16 cellular contexts compared by ENCODE assay signal in genomic region chr6:167168296-167168695, GRCh38. TPM values are rescaled to one million over a fixed set of nuclear protein-coding genes. Genes with fewer than 3 reads are reported as not detected.
"Had no signal": no experiment of that assay in that cellular context is flagged by ENCODE, and none has a peak within 500 bp of the region (broad histone marks: within the 10 kb centered on the region; RNA-seq: fewer than 3 reads in every experiment).

No MANE protein-coding gene starts in this region.

RNA-seq across cellular contexts. Expression of gene GPR31, which starts 10.5 kb away (rescaled TPM):
- total RNA-seq: naive thymus-derived CD4-positive, alpha-beta T cell; occipital lobe; osteoblast; progenitor cell of endocrine pancreas; psoas muscle; renal cortical epithelial cell; right cardiac atrium; right lobe of liver; smooth muscle cell; suprapubic skin; transverse colon; upper lobe of right lung; urinary bladder; vagina had no signal
- polyA plus RNA-seq: naive thymus-derived CD4-positive, alpha-beta T cell; neural cell; ovary; psoas muscle; right cardiac atrium; smooth muscle cell; urinary bladder had no signal

RNA-seq across cellular contexts. Expression of gene CCR6, which starts 45.4 kb away (rescaled TPM):
- total RNA-seq: occipital lobe, osteoblast, ovary, progenitor cell of endocrine pancreas, psoas muscle, renal cortical epithelial cell, right cardiac atrium, smooth muscle cell, urinary bladder had no signal
- polyA plus RNA-seq: neural cell, right cardiac atrium, smooth muscle cell had no signal
